In the genomic region with DNA sequence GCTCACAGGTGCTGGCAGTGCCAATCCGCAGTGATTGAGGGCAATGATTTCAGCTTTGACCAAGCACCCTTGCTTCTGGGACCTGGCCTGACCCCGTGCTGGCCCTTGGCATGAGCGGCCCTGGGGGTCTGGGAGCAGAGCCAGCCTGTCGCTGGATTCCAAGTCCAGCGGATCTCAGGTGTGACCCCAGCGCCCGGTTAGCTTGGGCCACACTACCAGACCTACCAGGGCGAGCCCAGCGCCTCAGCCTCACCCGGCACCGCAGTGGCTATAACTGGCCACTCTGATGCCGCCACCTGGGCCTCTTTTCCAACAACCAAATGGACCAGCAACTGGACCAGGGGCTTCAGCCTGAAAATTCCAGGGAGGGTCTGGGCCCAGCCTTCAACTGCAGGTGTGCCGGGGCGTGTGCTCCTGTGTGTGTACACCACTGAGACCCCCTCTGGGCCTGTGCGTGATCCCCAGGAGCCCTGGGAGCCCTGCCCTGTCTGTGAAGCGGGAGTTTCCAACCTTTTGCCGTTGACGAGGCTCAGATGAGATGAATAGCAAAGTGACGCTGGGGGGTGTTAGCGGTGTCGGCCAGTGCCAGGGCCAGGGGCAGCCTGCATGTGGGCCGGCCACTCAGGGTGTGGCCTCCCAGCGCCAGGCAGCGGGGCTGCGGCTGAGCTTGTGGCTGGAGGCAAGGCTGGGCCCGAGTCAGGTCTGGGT, we compare ENCODE assay signal across 8 cellular contexts. TPM values are rescaled to one million over a fixed set of nuclear protein-coding genes. Genes with fewer than 3 reads are reported as not detected.
DNase-seq lines count a peak whose midpoint lies in the region; ATAC-seq and TF ChIP-seq lines count a peak whose summit lies in the region.

No MANE protein-coding gene starts in this region.

- H3K9me3 ChIP-seq in heart left ventricle (no peaks in the 10 kb centered on the region), lower lobe of right lung (no peaks in the 10 kb centered on the region)

- no peaks in the 10 kb centered on the region for H3K27me3 ChIP-seq in heart left ventricle
- no peaks in the 10 kb centered on the region for H3K27me3 ChIP-seq in lower lobe of right lung (ENCODE audit: low read depth)

- DNase-seq in heart left ventricle = no peak
- DNase-seq in Right ventricle myocardium inferior (ENCODE audit: missing footprints) = no peak
- no peak for DNase-seq in lower lobe of right lung
- no peak for DNase-seq in SHP77 (lab: John Stamatoyannopoulos, UW)
- DNase-seq in erythroblast (lab: John Stamatoyannopoulos, UW) = no peak

- peaks cover 0 to 71% (median 51%) of the 10 kb centered on the region in 12 donors for H3K4me1 ChIP-seq in heart left ventricle
- peaks cover 58% of the 10 kb centered on the region for H3K4me1 ChIP-seq in lower lobe of right lung
- no peaks in the 10 kb centered on the region for H3K4me1 ChIP-seq in urinary bladder (ENCODE audit: insufficient read depth)

- ATAC-seq in heart left ventricle (peak in 1 of 4 donors; percentile 8), Right ventricle myocardium inferior (no peak), lower lobe of right lung (peak; percentile 38 to 44), GM18858 (IDR thresholded peaks at IDR 0.05; ENCODE audit: unreplicated experiment) (no peak)

- intact Hi-C loops in heart left ventricle (cut with DNase I) = loop anchor here in 1 of 10 donors (10.0 kb wide), 1 partner anchor 395 kb away; no protein-coding TSS in a partner anchor
- intact Hi-C loops in Right ventricle myocardium inferior (cut with DNase I) = no loop called here
- intact Hi-C loops in lower lobe of right lung (cut with DNase I) = no loop called here

- TF ChIP-seq CTCF in heart left ventricle (IDR thresholded peaks at IDR 0.05) (no peak), lower lobe of right lung (IDR thresholded peaks at IDR 0.05) (no peak)

- H3K4me3 ChIP-seq in heart left ventricle = peak overlapping the region; percentile 14 to 71 (median 52)
- H3K4me3 ChIP-seq in lower lobe of right lung = peak overlapping the region; percentile 68
- peak overlapping the region; percentile 32 for H3K4me3 ChIP-seq in urinary bladder (ENCODE audit: low read depth, low read length)

- peak overlapping the region; percentile 4 to 95 (median 79) for H3K27ac ChIP-seq in heart left ventricle
- peak overlapping the region; percentile 26 for H3K27ac ChIP-seq in angular gyrus (ENCODE audit: low read depth, low read length)
- H3K27ac ChIP-seq in lower lobe of right lung = peak overlapping the region; percentile 90
- peak overlapping the region; percentile 61 for H3K27ac ChIP-seq in urinary bladder (ENCODE audit: low read depth)

- WGBS in heart left ventricle, 4 donors = 50 to 63% (median 52%) methylated on average over 17 to 26 of the region's 26 CpGs
- WGBS in urinary bladder = 72% methylated on average over 26 of the region's 26 CpGs

- peaks cover 0 to 4% (median 0%) of the 10 kb centered on the region in 9 donors for H3K36me3 ChIP-seq in heart left ventricle
- H3K36me3 ChIP-seq in lower lobe of right lung = no peaks in the 10 kb centered on the region
- H3K36me3 ChIP-seq in urinary bladder (ENCODE audit: insufficient read depth) = no peaks in the 10 kb centered on the region

- no peak for TF ChIP-seq POLR2A in heart left ventricle (IDR thresholded peaks at IDR 0.05)
- no peak for TF ChIP-seq POLR2A in erythroblast (IDR thresholded peaks at IDR 0.05; ENCODE audit: low read length)

RNA-seq across cellular contexts. Expression of a gene that starts 0.7 kb away (rescaled TPM):
- total RNA-seq in heart left ventricle = 10 to 100 TPM in 6 of 9 donors, 1 to 10 TPM in 3; 6.0 to 45.9 (median 11.5) TPM
- 1 to 10 TPM; 5.8 to 8.1 TPM for polyA plus RNA-seq in heart left ventricle
- total RNA-seq in Right ventricle myocardium inferior = 11.2 TPM
- total RNA-seq in lower lobe of right lung = 73.1 TPM
- total RNA-seq in urinary bladder = 20.5 TPM
- 17.2 TPM for polyA plus RNA-seq in urinary bladder

RNA-seq across cellular contexts. Expression of a gene that starts 41.1 kb away (rescaled TPM):
- total RNA-seq in heart left ventricle = 10 to 100 TPM; 14.3 to 25.8 (median 18.4) TPM
- polyA plus RNA-seq in heart left ventricle = 10 to 100 TPM; 11.1 to 27.9 TPM
- 24.9 TPM for total RNA-seq in Right ventricle myocardium inferior
- 5.2 TPM for total RNA-seq in lower lobe of right lung
- 1.1 TPM for total RNA-seq in urinary bladder
- 5.9 TPM for polyA plus RNA-seq in urinary bladder

Comparison
In these comparisons a context has a peak if more than half of its experiments do, and no peak if none do; other contexts are left out.
1. ATAC-seq: peak in lower lobe of right lung (2 of 2); none in Right ventricle myocardium inferior (single experiment) and GM18858 (single experiment).
2. H3K27ac ChIP-seq: peak in every context shown above with its lines; median percentile 90 in lower lobe of right lung; 79 in heart left ventricle; 61 in urinary bladder; 26 in angular gyrus.
3. Peak in every context shown above with its lines, with median percentiles within 50 percentile points of each other: H3K4me3 ChIP-seq.